ENCODE assay signal across 1 cellular context in the genomic region with DNA sequence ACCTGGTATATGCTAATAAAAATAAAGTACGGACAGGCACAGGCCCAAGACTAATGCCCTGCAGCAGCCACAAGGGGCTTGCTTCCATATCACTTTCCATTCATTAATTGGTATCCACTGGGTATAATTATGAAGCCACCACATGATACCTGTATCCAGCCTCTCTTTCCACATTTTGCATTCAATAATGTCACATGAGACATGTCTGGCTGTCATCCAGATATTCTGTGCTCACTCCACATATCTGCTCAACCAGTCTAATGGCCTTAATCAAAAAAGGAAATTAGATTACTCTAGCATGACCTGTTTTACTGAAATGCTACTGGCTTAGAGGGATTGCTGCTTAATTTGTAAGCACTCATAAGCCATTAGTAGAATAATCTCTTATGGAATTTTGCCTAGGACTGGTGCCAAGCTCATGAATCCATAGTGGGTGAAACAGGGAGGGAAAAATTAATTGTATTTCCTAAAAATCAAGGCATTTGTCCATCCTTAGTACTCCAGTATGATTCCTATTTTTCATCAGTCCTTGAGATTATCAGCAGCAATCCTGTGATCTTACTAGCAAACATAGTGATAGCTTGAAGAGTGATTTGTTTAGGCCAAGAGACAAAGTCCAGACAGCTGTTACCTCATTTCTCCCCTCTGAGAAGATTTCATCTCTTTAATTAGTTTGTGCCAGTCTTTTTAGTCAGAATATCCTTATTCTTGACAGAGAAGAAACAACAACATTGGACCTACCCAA.
A peak's percentile ranks its signal among the peaks of the same experiment; 100 is the strongest.
TF ChIP-seq lines count a peak whose summit lies in the region.

No MANE protein-coding gene starts in this region.

TF ChIP-seq in SK-N-SH treated with all-trans-retinoic acid at 6 μM for 48 hours, 23 proteins besides CTCF, POLR2A, EP300 and RAD21 (continued from another document):
- TF ChIP-seq CSDC2 (CRISPR knock-in tag; IDR thresholded peaks at IDR 0.05) (0 out of 2 replicates have a peak, but pooled peaks have one; percentile 12), SNAI2 (CRISPR knock-in tag; IDR thresholded peaks at IDR 0.05) (peak; percentile 71; the same call in 1 of the 2 replicates), ZC3H10 (CRISPR knock-in tag; IDR thresholded peaks at IDR 0.05) (0 out of 2 replicates have a peak, but pooled peaks have one; percentile 39), ZFP3 (CRISPR knock-in tag; IDR thresholded peaks at IDR 0.05) (0 out of 2 replicates have a peak, but pooled peaks have one; percentile 32), ZNF8 (CRISPR knock-in tag; IDR thresholded peaks at IDR 0.05) (no peak), GLIS3 (CRISPR knock-in tag; IDR thresholded peaks at IDR 0.05) (no peak), PPARA (CRISPR knock-in tag; IDR thresholded peaks at IDR 0.05; ENCODE audit: borderline replicate concordance) (no peak)
- TF ChIP-seq, protein P1, sequence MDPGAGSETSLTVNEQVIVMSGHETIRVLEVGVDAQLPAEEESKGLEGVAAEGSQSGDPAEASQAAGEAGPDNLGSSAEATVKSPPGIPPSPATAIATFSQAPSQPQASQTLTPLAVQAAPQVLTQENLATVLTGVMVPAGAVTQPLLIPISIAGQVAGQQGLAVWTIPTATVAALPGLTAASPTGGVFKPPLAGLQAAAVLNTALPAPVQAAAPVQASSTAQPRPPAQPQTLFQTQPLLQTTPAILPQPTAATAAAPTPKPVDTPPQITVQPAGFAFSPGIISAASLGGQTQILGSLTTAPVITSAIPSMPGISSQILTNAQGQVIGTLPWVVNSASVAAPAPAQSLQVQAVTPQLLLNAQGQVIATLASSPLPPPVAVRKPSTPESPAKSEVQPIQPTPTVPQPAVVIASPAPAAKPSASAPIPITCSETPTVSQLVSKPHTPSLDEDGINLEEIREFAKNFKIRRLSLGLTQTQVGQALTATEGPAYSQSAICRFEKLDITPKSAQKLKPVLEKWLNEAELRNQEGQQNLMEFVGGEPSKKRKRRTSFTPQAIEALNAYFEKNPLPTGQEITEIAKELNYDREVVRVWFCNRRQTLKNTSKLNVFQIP (CRISPR knock-in tag; IDR thresholded peaks at IDR 0.05; ENCODE audit: borderline replicate concordance, low read depth), result no peak
- TF ChIP-seq, protein P2, sequence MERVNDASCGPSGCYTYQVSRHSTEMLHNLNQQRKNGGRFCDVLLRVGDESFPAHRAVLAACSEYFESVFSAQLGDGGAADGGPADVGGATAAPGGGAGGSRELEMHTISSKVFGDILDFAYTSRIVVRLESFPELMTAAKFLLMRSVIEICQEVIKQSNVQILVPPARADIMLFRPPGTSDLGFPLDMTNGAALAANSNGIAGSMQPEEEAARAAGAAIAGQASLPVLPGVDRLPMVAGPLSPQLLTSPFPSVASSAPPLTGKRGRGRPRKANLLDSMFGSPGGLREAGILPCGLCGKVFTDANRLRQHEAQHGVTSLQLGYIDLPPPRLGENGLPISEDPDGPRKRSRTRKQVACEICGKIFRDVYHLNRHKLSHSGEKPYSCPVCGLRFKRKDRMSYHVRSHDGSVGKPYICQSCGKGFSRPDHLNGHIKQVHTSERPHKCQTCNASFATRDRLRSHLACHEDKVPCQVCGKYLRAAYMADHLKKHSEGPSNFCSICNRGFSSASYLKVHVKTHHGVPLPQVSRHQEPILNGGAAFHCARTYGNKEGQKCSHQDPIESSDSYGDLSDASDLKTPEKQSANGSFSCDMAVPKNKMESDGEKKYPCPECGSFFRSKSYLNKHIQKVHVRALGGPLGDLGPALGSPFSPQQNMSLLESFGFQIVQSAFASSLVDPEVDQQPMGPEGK (CRISPR knock-in tag; IDR thresholded peaks at IDR 0.05; ENCODE audit: borderline replicate concordance), result no peak; the same call in 1 of the 2 replicates
